ENCODE assay signal across 19 cellular contexts in the genomic region with DNA sequence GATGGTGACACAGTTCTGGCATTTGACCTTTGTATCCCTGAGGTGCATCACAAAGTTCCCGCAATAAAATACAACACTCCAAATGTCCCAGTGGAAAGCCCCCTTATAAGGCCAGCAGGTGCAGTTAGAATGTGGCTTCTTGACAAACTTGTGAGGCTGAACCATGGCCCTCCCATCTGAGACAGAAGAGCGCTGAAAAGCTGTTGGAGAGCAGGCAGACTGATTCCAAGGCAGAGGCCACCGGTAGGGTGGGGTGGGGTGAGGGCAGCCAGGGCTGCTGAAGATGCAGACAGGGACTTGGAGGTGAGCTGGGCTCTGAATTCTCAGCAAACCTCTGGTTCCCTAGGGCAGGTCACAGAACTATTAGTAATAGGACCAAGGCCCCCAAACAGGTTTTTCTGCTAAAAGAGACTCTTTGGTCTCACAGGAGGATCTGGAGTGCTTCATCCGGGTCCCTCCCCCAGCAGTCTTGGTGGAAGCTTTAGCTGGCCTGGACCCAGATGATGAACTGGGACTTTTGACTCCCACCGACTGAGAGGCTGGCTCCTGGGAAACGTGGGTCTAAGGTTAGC. TPM values are rescaled to one million over a fixed set of nuclear protein-coding genes. Genes with fewer than 3 reads are reported as not detected.
A peak's percentile ranks its signal among the peaks of the same experiment; 100 is the strongest.
DNase-seq lines count a peak whose midpoint lies in the region; ATAC-seq and TF ChIP-seq lines count a peak whose summit lies in the region.
"Had no signal": no experiment of that assay in that cellular context is flagged by ENCODE, and none has a peak within 500 bp of the region (broad histone marks: within the 10 kb centered on the region; RNA-seq: fewer than 3 reads in every experiment).

No MANE protein-coding gene starts in this region.

- no peak overlapping the region for H3K4ac ChIP-seq in trophoblast cell (ENCODE audit: low read depth, low read length)

- no peaks in the 10 kb centered on the region for H3K9me2 ChIP-seq in PC-3 (replicated peaks; ENCODE audit: low read length)

- H3K18ac ChIP-seq in trophoblast cell (ENCODE audit: low read length), result no peak overlapping the region

- H3K9me3 ChIP-seq in cardiac muscle cell (ENCODE audit: low read depth) (no peaks in the 10 kb centered on the region), PC-3 (ENCODE audit: low read length) (peaks cover 9% of the 10 kb centered on the region; the same call in 1 of the 2 replicates), trophoblast cell (ENCODE audit: insufficient read depth, low read depth, low read length) (peaks cover 25% of the 10 kb centered on the region), aorta (ENCODE audit: control insufficient read depth, low read length) (peaks cover 18% of the 10 kb centered on the region)

- POLR2A ChIA-PET in PC-3 (lab: Charles Lee; ENCODE audit: unreplicated experiment), result no interaction called here

- H3K9ac ChIP-seq in PC-3 (ENCODE audit: low read length), result no peak overlapping the region
- H3K9ac ChIP-seq in trophoblast cell (ENCODE audit: low read length), result no peak overlapping the region
- H3K9ac ChIP-seq: BLaER1, GM23248 had no signal

- H2BK12ac ChIP-seq in trophoblast cell (ENCODE audit: low read length), result no peak overlapping the region

- H3K4me2 ChIP-seq in PC-3 (ENCODE audit: low read length), result no peak overlapping the region
- H3K4me2 ChIP-seq in trophoblast cell (ENCODE audit: low read length), result peak overlapping the region; percentile 28
- H3K4me2 ChIP-seq: BLaER1 had no signal

- no peak overlapping the region for H2BK120ac ChIP-seq in trophoblast cell (ENCODE audit: insufficient read depth, low read length, poor library complexity)

- H4K12ac ChIP-seq in trophoblast cell (ENCODE audit: low read depth, low read length), result no peak overlapping the region

- CTCF ChIA-PET in PC-3 (lab: Charles Lee), result no interaction called here

- H3K4me1 ChIP-seq in cardiac muscle cell (ENCODE audit: low read depth) (no peaks in the 10 kb centered on the region), PC-3 (ENCODE audit: insufficient read depth, low read length) (no peaks in the 10 kb centered on the region; the same call in 1 of the 2 replicates), trophoblast cell (ENCODE audit: control insufficient read depth in 1 of 2, insufficient read depth in 2 of 2, low read length in 2 of 2) (peaks cover 6 to 15% of the 10 kb centered on the region in 2 experiments), aorta (ENCODE audit: control insufficient read depth in 1 of 2, insufficient read depth in 2 of 2, low read length in 2 of 2) (no peaks in the 10 kb centered on the region)
- H3K4me1 ChIP-seq: BLaER1 had no signal

- H2AK5ac ChIP-seq in trophoblast cell (ENCODE audit: low read length), result no peak overlapping the region

- H3K36me3 ChIP-seq in cardiac muscle cell (no peaks in the 10 kb centered on the region), PC-3 (ENCODE audit: low read depth, low read length) (no peaks in the 10 kb centered on the region), trophoblast cell (ENCODE audit: control insufficient read depth in 1 of 2, insufficient read depth in 2 of 2, low read length in 2 of 2) (peaks cover 0 to 2% of the 10 kb centered on the region in 2 experiments), aorta (ENCODE audit: control insufficient read depth in 1 of 2, insufficient read depth in 2 of 2, low read length in 1 of 2) (no peaks in the 10 kb centered on the region)

- no peak overlapping the region for H3K14ac ChIP-seq in trophoblast cell (ENCODE audit: low read length)

- intact Hi-C loops in Right ventricle myocardium superior (cut with DNase I), result no loop called here
- intact Hi-C loops in PC-3 (cut with micrococcal nuclease), result no loop called here
- intact Hi-C loops in aorta (cut with DNase I), result no loop called here

- ATAC-seq in Right ventricle myocardium superior (ENCODE audit: poor library complexity) (no peak), PC-3 (no peak), aorta (ENCODE audit: low FRiP score) (no peak)
- ATAC-seq: CD8-positive, alpha-beta T cell; GM12878 had no signal

- no peak overlapping the region for H4K91ac ChIP-seq in trophoblast cell (ENCODE audit: low read depth, low read length)

- no peak overlapping the region for H4K8ac ChIP-seq in trophoblast cell (ENCODE audit: low read depth, low read length)

- H4K20me1 ChIP-seq in PC-3 (ENCODE audit: low read length), result no peaks in the 10 kb centered on the region
- H4K20me1 ChIP-seq: BLaER1 had no signal

- H3F3A ChIP-seq in PC-3 (ENCODE audit: low read length, unreplicated experiment), result no peaks in the 10 kb centered on the region

- no peak for DNase-seq in cardiac muscle cell (ENCODE audit: low read depth in 1 of 2, low spot score in 1 of 2)
- DNase-seq in Right ventricle myocardium superior, result no peak
- DNase-seq in PC-3, result peak; percentile 54
- peak; percentile 48 for DNase-seq in epithelial cell of esophagus (ENCODE audit: low read depth)
- DNase-seq in trophoblast cell, result peak; percentile 58 to 81
- DNase-seq in aorta, result no peak
- DNase-seq in T-helper 2 cell, result no peak
- DNase-seq: CD4-positive, CD25-positive, alpha-beta regulatory T cell; CD8-positive, alpha-beta T cell; DMS 273 treated with DMSO at 0.1 percent for 48 hours; DND-41; GDM1; GM23248; H7; HCEC 1CT had no signal

- H3K23ac ChIP-seq in trophoblast cell (ENCODE audit: low read length), result peak overlapping the region; percentile 18

- no peak overlapping the region for H2BK5ac ChIP-seq in trophoblast cell (ENCODE audit: low read depth, low read length, poor library complexity)

- H3K4me3 ChIP-seq in cardiac muscle cell, result no peak overlapping the region
- H3K4me3 ChIP-seq in PC-3 (ENCODE audit: low read length), result no peak overlapping the region
- H3K4me3 ChIP-seq in epithelial cell of esophagus (ENCODE audit: low read length), result no peak overlapping the region
- H3K4me3 ChIP-seq in trophoblast cell (ENCODE audit: low read depth, low read length), result peak overlapping the region; percentile 9
- no peak overlapping the region for H3K4me3 ChIP-seq in aorta (ENCODE audit: low read length in 2 of 2)
- H3K4me3 ChIP-seq: BLaER1, GM12878, GM23248 had no signal

- BruUV-seq in PC-3 (replicated peaks; lab: Mats Ljungman, UMichigan), result no TSS peak

- TF ChIP-seq CTCF in cardiac muscle cell (IDR thresholded peaks at IDR 0.05; ENCODE audit: low read depth, low read length) (no peak), PC-3 (conservative IDR thresholded peaks at IDR 0.05; ENCODE audit: low read depth, low read length) (no peak), epithelial cell of esophagus (IDR thresholded peaks at IDR 0.05; ENCODE audit: insufficient read depth, low read depth, low read length, missing control alignments) (no peak)

- no peaks in the 10 kb centered on the region for H3K79me1 ChIP-seq in trophoblast cell (ENCODE audit: low read length)

- whole genome bisulfite sequencing in trophoblast cell (ENCODE audit: extremely low coverage, insufficient coverage, insufficient read length), result no CpG with 5 or more reads among the region's 6 CpGs
- WGBS in aorta, 2 donors, result 83 to 84% methylated on average over 6 of the region's 6 CpGs

- H3K79me2 ChIP-seq in PC-3 (ENCODE audit: low read length) (no peaks in the 10 kb centered on the region), trophoblast cell (ENCODE audit: control insufficient read depth, insufficient read depth, low read length, poor library complexity) (no peaks in the 10 kb centered on the region)

- H3K27ac ChIP-seq in cardiac muscle cell (peak overlapping the region; percentile 21), PC-3 (ENCODE audit: low read length) (no peak overlapping the region), trophoblast cell (ENCODE audit: low read depth, low read length) (peak overlapping the region; percentile 38), aorta (ENCODE audit: low read depth in 1 of 2, low read length in 2 of 2) (no peak overlapping the region)
- H3K27ac ChIP-seq: BLaER1, C4-2B, GM23248 had no signal

- no peak overlapping the region for H2AFZ ChIP-seq in PC-3 (ENCODE audit: low read length)
- H2AFZ ChIP-seq in trophoblast cell (ENCODE audit: insufficient read depth, low read length, poor library complexity), result no peak overlapping the region
- H2AFZ ChIP-seq: GM23248 had no signal

- H3K27me3 ChIP-seq in cardiac muscle cell, result no peaks in the 10 kb centered on the region
- no peaks in the 10 kb centered on the region for H3K27me3 ChIP-seq in PC-3 (ENCODE audit: low read length)
- H3K27me3 ChIP-seq in trophoblast cell (ENCODE audit: insufficient read depth, low read length), result no peaks in the 10 kb centered on the region
- H3K27me3 ChIP-seq in aorta (ENCODE audit: control insufficient read depth in 1 of 2, insufficient read depth in 2 of 2, low read length in 1 of 2), result no peaks in the 10 kb centered on the region
- H3K27me3 ChIP-seq: BLaER1 had no signal

RNA-seq across cellular contexts. Expression of a gene that starts 15.6 kb away (rescaled TPM):
- total RNA-seq in cardiac muscle cell (15.4 and 22.5 TPM in 2 replicates), Right ventricle myocardium superior (15.4 TPM), PC-3 (2014; rRNA removed) (12.7 and 17.0 TPM in 2 replicates), aorta (10 to 100 TPM; 30.5 to 47.9 TPM)
- polyA plus RNA-seq in cardiac muscle cell (1.9 and 4.8 TPM in 2 replicates), aorta (1 to 10 TPM; 4.1 to 8.6 TPM)
- polyA plus RNA-seq in trophoblast cell (2013), result 12.1 and 12.5 TPM in 2 replicates
- total RNA-seq: B cell; CD4-positive, CD25-positive, alpha-beta regulatory T cell; CD8-positive, alpha-beta T cell had no signal
- polyA plus RNA-seq: CD4-positive, CD25-positive, alpha-beta regulatory T cell had no signal

Comparison
In these comparisons a context has a peak if more than half of its experiments do, and no peak if none do; other contexts are left out.
1. DNase-seq: peak in PC-3 (single experiment), epithelial cell of esophagus (single experiment) and trophoblast cell (2 of 2); none in cardiac muscle cell (0 of 2), Right ventricle myocardium superior (single experiment), aorta (0 of 2) and T-helper 2 cell (0 of 5).
2. H3K27ac ChIP-seq: peak in cardiac muscle cell (single experiment) and trophoblast cell (single experiment); none in PC-3 (single experiment) and aorta (0 of 2).